ENCODE assay signal across 2 cellular contexts in the genomic region with DNA sequence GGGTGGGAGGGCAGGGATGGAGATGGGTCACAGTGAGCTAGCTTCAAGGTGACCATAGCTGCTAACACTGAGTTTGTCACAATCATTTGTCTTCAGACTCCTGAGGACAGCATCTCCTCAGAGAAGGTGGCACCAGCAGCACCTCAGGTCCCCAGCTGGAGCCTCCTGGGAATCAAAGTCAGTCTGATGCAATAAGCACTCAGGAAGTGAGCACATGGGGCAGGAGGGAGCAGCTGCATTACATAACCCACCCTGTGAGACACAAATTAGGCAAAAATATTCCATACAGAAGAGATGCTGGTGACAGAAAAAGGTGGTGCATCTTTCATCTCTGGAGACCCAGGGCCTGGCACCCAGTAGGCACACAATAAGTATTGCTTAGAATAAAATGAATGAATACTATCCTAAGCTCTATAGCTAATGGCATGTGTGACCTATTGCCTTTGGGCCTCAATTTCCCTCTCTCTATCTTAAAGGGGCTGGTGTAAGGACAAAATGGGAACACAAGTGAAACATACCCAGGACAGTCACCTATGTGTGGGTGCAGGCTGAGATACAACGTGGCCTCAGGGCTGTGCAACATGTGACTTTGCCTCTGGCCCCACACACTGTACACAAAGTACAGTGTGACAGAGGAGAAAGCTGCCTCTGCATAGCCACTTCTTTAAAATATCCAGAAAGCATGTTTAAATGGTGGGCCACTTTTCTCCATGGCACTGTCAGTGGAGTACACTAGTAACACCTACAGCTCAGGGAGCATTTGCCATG.
TF ChIP-seq lines count a peak whose summit lies in the region.

No MANE protein-coding gene starts in this region.

TF ChIP-seq in HCT116, 20 proteins besides CTCF, POLR2A, EP300 and RAD21 (continued from another document):
- TF ChIP-seq CEBPB (IDR thresholded peaks at IDR 0.05; ENCODE audit: low read depth) (peak; percentile 72), SP1 (IDR thresholded peaks at IDR 0.05; ENCODE audit: low read depth) (no peak), POLR2AphosphoS5 (IDR thresholded peaks at IDR 0.05; ENCODE audit: low read depth, low read length) (0 out of 2 replicates have a peak, but pooled peaks have one; percentile 32), ZNF274 (IDR thresholded peaks at IDR 0.05; ENCODE audit: low read depth, low read length) (no peak)
- TF ChIP-seq, protein P1, sequence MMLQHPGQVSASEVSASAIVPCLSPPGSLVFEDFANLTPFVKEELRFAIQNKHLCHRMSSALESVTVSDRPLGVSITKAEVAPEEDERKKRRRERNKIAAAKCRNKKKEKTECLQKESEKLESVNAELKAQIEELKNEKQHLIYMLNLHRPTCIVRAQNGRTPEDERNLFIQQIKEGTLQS (IDR thresholded peaks at IDR 0.05): no peak
- TF ChIP-seq, protein P2, sequence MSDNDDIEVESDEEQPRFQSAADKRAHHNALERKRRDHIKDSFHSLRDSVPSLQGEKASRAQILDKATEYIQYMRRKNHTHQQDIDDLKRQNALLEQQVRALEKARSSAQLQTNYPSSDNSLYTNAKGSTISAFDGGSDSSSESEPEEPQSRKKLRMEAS (IDR thresholded peaks at IDR 0.05): peak; percentile 58

TF ChIP-seq in HepG2, 621 proteins besides CTCF, POLR2A, EP300 and RAD21 (continued from another document):
- TF ChIP-seq, protein P3, sequence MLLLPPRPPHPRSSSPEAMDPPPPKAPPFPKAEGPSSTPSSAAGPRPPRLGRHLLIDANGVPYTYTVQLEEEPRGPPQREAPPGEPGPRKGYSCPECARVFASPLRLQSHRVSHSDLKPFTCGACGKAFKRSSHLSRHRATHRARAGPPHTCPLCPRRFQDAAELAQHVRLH (CRISPR knock-in tag; IDR thresholded peaks at IDR 0.05; ENCODE audit: borderline replicate concordance, low read depth): no peak
- TF ChIP-seq, protein P4, sequence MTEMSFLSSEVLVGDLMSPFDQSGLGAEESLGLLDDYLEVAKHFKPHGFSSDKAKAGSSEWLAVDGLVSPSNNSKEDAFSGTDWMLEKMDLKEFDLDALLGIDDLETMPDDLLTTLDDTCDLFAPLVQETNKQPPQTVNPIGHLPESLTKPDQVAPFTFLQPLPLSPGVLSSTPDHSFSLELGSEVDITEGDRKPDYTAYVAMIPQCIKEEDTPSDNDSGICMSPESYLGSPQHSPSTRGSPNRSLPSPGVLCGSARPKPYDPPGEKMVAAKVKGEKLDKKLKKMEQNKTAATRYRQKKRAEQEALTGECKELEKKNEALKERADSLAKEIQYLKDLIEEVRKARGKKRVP (CRISPR knock-in tag; IDR thresholded peaks at IDR 0.05): peak in 1 of 2 experiments; percentile 85; a peak in 2 of 4 replicates
- peak; percentile 37; the same call in 1 of the 2 replicates for TF ChIP-seq CEBPB (IDR thresholded peaks at IDR 0.05; ENCODE audit: borderline replicate concordance, low read depth, low read length)
